ENCODE assay signal across 8 cellular contexts in the genomic region with DNA sequence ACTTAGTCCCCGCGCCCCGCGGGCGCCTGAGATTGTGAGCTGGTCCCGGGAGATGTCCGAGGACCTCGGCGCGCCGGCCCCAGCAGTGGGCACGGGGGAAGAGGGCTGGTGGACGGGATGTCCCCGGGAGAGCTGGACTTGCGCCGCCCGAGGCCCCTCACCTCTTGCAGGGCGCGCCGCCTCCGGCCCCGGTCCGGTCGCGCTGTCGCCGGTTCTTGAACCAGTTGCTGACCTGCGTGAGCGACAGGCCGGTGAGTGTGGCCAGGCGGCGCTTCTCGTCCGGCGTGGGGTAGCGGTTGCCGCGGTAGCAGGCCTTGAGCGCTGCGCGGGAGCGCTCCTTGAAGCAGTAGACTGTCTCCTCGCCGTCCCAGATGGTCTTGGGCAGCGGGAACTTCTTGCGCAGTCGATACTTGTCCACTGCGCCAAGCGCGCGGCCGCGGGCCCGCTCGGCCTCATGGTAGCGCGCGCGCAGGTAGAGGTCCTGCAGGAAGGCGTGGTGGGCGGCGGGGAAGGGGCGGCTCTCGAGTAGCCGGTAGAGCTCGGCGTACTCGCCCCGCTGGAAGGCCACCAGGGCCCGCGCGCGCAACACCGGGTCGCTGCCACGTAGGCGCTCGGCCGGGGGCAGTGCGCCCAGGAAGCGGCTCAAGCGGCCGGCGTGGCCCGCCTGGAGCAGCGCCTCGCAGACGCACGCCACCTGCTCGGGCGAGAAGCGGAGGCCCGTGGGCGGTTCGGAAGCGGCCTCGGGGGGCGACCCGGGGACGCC.
DNase-seq lines count a peak whose midpoint lies in the region; ATAC-seq and TF ChIP-seq lines count a peak whose summit lies in the region.

No MANE protein-coding gene starts in this region.

- H3K4me3 ChIP-seq in astrocyte of the spinal cord (ENCODE audit: low read depth, low read length), result peak overlapping the region; percentile 75
- peak overlapping the region; percentile 87 for H3K4me3 ChIP-seq in iPS-15b (ENCODE audit: low read depth, low read length)
- peak overlapping the region; percentile 78 for H3K4me3 ChIP-seq in skeletal muscle cell (ENCODE audit: low read depth, low read length)

- TF ChIP-seq CTCF in astrocyte of the spinal cord (IDR thresholded peaks at IDR 0.05; ENCODE audit: low read depth, low read length), result no peak

- no peaks in the 10 kb centered on the region for H3K9me3 ChIP-seq in iPS-15b (ENCODE audit: control insufficient read depth, insufficient read depth, low read length)

- in situ Hi-C loops in astrocyte of the spinal cord (cut with HindIII; ENCODE audit: low sequenced_read_pairs), result no loop called here

- peak overlapping the region; percentile 85 for H3K9ac ChIP-seq in iPS-15b (ENCODE audit: low read depth, low read length)

- no peaks in the 10 kb centered on the region for H3K27me3 ChIP-seq in iPS-15b (ENCODE audit: control insufficient read depth, insufficient read depth, low read length)

- H3K36me3 ChIP-seq in iPS-15b (ENCODE audit: control insufficient read depth, insufficient read depth, low read length), result peaks cover 3% of the 10 kb centered on the region

- DNase-seq in activated CD4-positive, CD25-positive, alpha-beta regulatory T cell treated with anti-CD3 and anti-CD28 coated beads, Interleukin-2, amount 50 U/mL, for 72 hours, result peak; percentile 55
- DNase-seq in NCI-H2227 (lab: John Stamatoyannopoulos, UW; ENCODE audit: unreplicated experiment) (peak; percentile 65), astrocyte of the spinal cord (ENCODE audit: low read depth, low spot score) (peak; percentile 73), skeletal muscle cell (ENCODE audit: low read depth) (no peak)

- ATAC-seq in activated CD4-positive, CD25-positive, alpha-beta regulatory T cell treated with anti-CD3 and anti-CD28 coated beads, Interleukin-2, amount 50 U/mL, for 24 hours, result no peak
- no peak for ATAC-seq in HG02678 (IDR thresholded peaks at IDR 0.05; ENCODE audit: unreplicated experiment)
- ATAC-seq in HG02798 (IDR thresholded peaks at IDR 0.05; ENCODE audit: poor library complexity, unreplicated experiment), result no peak

- H3K4me1 ChIP-seq in iPS-15b (ENCODE audit: control insufficient read depth, insufficient read depth, low read length), result peaks cover 8% of the 10 kb centered on the region
